Comparison of ENCODE assay signal across 8 cellular contexts in genomic region chr1:19208710-19209438, GRCh38. TPM values are rescaled to one million over a fixed set of nuclear protein-coding genes. Genes with fewer than 3 reads are reported as not detected.
DNase-seq lines count a peak whose midpoint lies in the region; ATAC-seq and TF ChIP-seq lines count a peak whose summit lies in the region.

No MANE protein-coding gene starts in this region.

- H3K4me1 ChIP-seq in Panc1 (ENCODE audit: control insufficient read depth, insufficient read depth, low read length) = peaks cover 33% of the 10 kb centered on the region
- H3K4me1 ChIP-seq in esophagus muscularis mucosa = peaks cover 66 to 77% (median 73%) of the 10 kb centered on the region in 4 donors
- peaks cover 10% of the 10 kb centered on the region for H3K4me1 ChIP-seq in prostate gland (replicated peaks)

- peaks cover 15% of the 10 kb centered on the region for H3K36me3 ChIP-seq in Panc1 (ENCODE audit: control insufficient read depth, insufficient read depth, low read length)
- H3K36me3 ChIP-seq in esophagus muscularis mucosa = peaks cover 0 to 9% (median 6%) of the 10 kb centered on the region in 4 donors
- H3K36me3 ChIP-seq in prostate gland = no peaks in the 10 kb centered on the region

- ATAC-seq in Panc1 (no peak), GM19455 (IDR thresholded peaks at IDR 0.05; ENCODE audit: unreplicated experiment) (no peak)

- no peak for TF ChIP-seq POLR2A in esophagus muscularis mucosa (IDR thresholded peaks at IDR 0.05; ENCODE audit: low read depth)
- no peak for TF ChIP-seq POLR2A in prostate gland (IDR thresholded peaks at IDR 0.05)

- H3K27ac ChIP-seq in Panc1 (ENCODE audit: low read length) (peak overlapping the region; percentile 98), esophagus muscularis mucosa (replicated peaks in 1 of 4) (peak overlapping the region; percentile 90 to 98 (median 96)), prostate gland (peak overlapping the region; percentile 89 to 95)

- TF ChIP-seq CTCF in Panc1 (IDR thresholded peaks at IDR 0.05) = no peak
- TF ChIP-seq CTCF in esophagus muscularis mucosa (IDR thresholded peaks at IDR 0.05) = no peak
- no peak for TF ChIP-seq CTCF in prostate gland (IDR thresholded peaks at IDR 0.05)

- 10% methylated on average over 8 of the region's 8 CpGs for WGBS in esophagus muscularis mucosa
- WGBS in prostate gland = 5% methylated on average over 8 of the region's 8 CpGs

- DNase-seq in ELR (ENCODE audit: low read depth) (peak; percentile 75), Panc1 (ENCODE audit: low read depth, low spot score) (no peak), esophagus muscularis mucosa (ENCODE audit: extremely low spot score) (no peak), prostate gland (ENCODE audit: low spot score) (no peak), NOMO-1 treated with DMSO at 0.1 percent for 48 hours (lab: John Stamatoyannopoulos, UW; ENCODE audit: unreplicated experiment) (no peak), NCI-H1092 (lab: John Stamatoyannopoulos, UW) (no peak), NCI-H146 (lab: John Stamatoyannopoulos, UW) (no peak)

- no peak for TF ChIP-seq EP300 in esophagus muscularis mucosa (IDR thresholded peaks at IDR 0.05)

- H3K27me3 ChIP-seq in Panc1 (ENCODE audit: control insufficient read depth, insufficient read depth, low read length) = no peaks in the 10 kb centered on the region
- H3K27me3 ChIP-seq in esophagus muscularis mucosa = no peaks in the 10 kb centered on the region
- no peaks in the 10 kb centered on the region for H3K27me3 ChIP-seq in prostate gland (replicated peaks; ENCODE audit: insufficient read depth)

- CTCF ChIA-PET in Panc1 (lab: Charles Lee) = no interaction called here

- in situ Hi-C loops in Panc1 (cut with HindIII; ENCODE audit: low pct_unique_long_range_greater_than_20kb, low sequenced_read_pairs) = no loop called here

- H3K9me3 ChIP-seq in Panc1 (ENCODE audit: control insufficient read depth, insufficient read depth, low read depth, low read length) = no peaks in the 10 kb centered on the region
- no peaks in the 10 kb centered on the region for H3K9me3 ChIP-seq in esophagus muscularis mucosa
- H3K9me3 ChIP-seq in prostate gland = no peaks in the 10 kb centered on the region

- intact Hi-C loops in Panc1 (cut with micrococcal nuclease; ENCODE audit: unreplicated experiment) = no loop called here
- intact Hi-C loops in esophagus muscularis mucosa (cut with DNase I) = loop anchor here (5.0 kb wide), 1 partner anchor 33 kb away; no protein-coding TSS in a partner anchor
- intact Hi-C loops in prostate gland (cut with DNase I) = no loop called here

- TSS peak; percentile 72 for BruUV-seq in Panc1 (replicated peaks; lab: Mats Ljungman, UMichigan)

- POLR2A ChIA-PET in Panc1 (lab: Charles Lee) = interaction anchor here (0.6 to 0.7 kb wide), 2 partner anchors 9 to 28 kb away, joined by 4 to 7 read pairs; no protein-coding TSS in a partner anchor

- H3K4me3 ChIP-seq in Panc1 (ENCODE audit: low read depth in 2 of 2, low read length in 2 of 2) = peak overlapping the region; percentile 81 to 90
- peak overlapping the region; percentile 74 to 98 (median 88) for H3K4me3 ChIP-seq in esophagus muscularis mucosa
- peak overlapping the region; percentile 89 to 95 for H3K4me3 ChIP-seq in prostate gland

RNA-seq across cellular contexts. Expression of gene UBR4, which starts 1.2 kb away (rescaled TPM):
- 126 TPM for total RNA-seq in Panc1 (2021; ENCODE audit: unreplicated experiment)
- polyA plus RNA-seq in Panc1 (2012; ENCODE audit: insufficient read length) = 162 TPM
- 100 to 1,000 TPM; 132 to 268 (median 170) TPM for total RNA-seq in esophagus muscularis mucosa
- total RNA-seq in prostate gland = 100 to 1,000 TPM in 1 of 2 donors, 10 to 100 TPM in 1; 93.5 to 311 TPM

RNA-seq across cellular contexts. Expression of gene EMC1, which starts 42.5 kb away (rescaled TPM):
- total RNA-seq in Panc1 (2021; ENCODE audit: unreplicated experiment) = 103 TPM
- 111 TPM for polyA plus RNA-seq in Panc1 (2012; ENCODE audit: insufficient read length)
- 10 to 100 TPM; 16.2 to 43.1 (median 36.1) TPM for total RNA-seq in esophagus muscularis mucosa
- 10 to 100 TPM; 42.1 to 86.2 TPM for total RNA-seq in prostate gland

RNA-seq across cellular contexts. Expression of gene MRTO4, which starts 42.7 kb away (rescaled TPM):
- total RNA-seq in Panc1 (2021; ENCODE audit: unreplicated experiment) (90.1 TPM), esophagus muscularis mucosa (10 to 100 TPM in 3 of 4 donors, 1 to 10 TPM in 1; 10.0 to 26.2 (median 16.9) TPM), prostate gland (10 to 100 TPM; 20.5 to 21.9 TPM)
- polyA plus RNA-seq in Panc1 (2012; ENCODE audit: insufficient read length) = 56.4 TPM
